32 cellular contexts compared by ENCODE assay signal in genomic region chr7:143104759-143105158, GRCh38. TPM values are rescaled to one million over a fixed set of nuclear protein-coding genes. Genes with fewer than 3 reads are reported as not detected.
"Had no signal": no experiment of that assay in that cellular context is flagged by ENCODE, and none has a peak within 500 bp of the region (broad histone marks: within the 10 kb centered on the region; RNA-seq: fewer than 3 reads in every experiment).

No MANE protein-coding gene starts in this region.

- H3K36me3 ChIP-seq: esophagus squamous epithelium, gastrocnemius medialis, neutrophil, spleen, thoracic aorta, tibial nerve, upper lobe of left lung had no signal

- FAIRE-seq: endothelial cell of umbilical vein, islet of Langerhans, urothelium cell line had no signal

- H3K4me1 ChIP-seq: esophagus squamous epithelium, gastrocnemius medialis, parathyroid adenoma, spleen, tibial nerve, upper lobe of left lung had no signal

- ATAC-seq: gastrocnemius medialis; left cardiac atrium; mucosa of descending colon; natural killer cell treated with Interleukin-12 subunit alpha and Interleukin-12 subunit beta and Interleukin-15 and Interleukin-18, amount 100 ng/mL, for 72 hours; stimulated activated naive B cell treated with anti-CD40 and anti-IgM and Interleukin-4, amounts not matched to agents 10 μg/mL and 1 μg/mL and 100 μg/mL, for 72 hours had no signal

- H3K27me3 ChIP-seq: esophagus squamous epithelium, gastrocnemius medialis, neutrophil, spleen, tibial nerve, upper lobe of left lung had no signal

- H3K9me3 ChIP-seq: gastrocnemius medialis, neutrophil had no signal

- H3K4me3 ChIP-seq: coronary artery, esophagus squamous epithelium, gastrocnemius medialis, mucosa of descending colon, skin epidermis, spleen, thoracic aorta, tibial nerve, upper lobe of left lung had no signal

- H3K27ac ChIP-seq: coronary artery, esophagus squamous epithelium, gastrocnemius medialis, neutrophil, parathyroid adenoma, skin epidermis, spleen, thoracic aorta, tibial nerve, upper lobe of left lung had no signal

- DNase-seq: dermis blood vessel endothelial cell; effector memory CD4-positive, alpha-beta T cell; esophagus squamous epithelium; gastrocnemius medialis; head of caudate nucleus; hippocampal formation; left cardiac atrium; mesenchymal stem cell; mucosa of descending colon; naive B cell; spleen; stimulated activated naive B cell treated with anti-CD40 and anti-IgM and Interleukin-4, amounts not matched to agents 10 μg/mL and 1 μg/mL and 100 μg/mL, for 72 hours; upper lobe of left lung had no signal

RNA-seq across cellular contexts. Expression of gene PIP, which starts 27.1 kb away (rescaled TPM):
- total RNA-seq: dermis blood vessel endothelial cell; endothelial cell of umbilical vein; epithelial cell of proximal tubule; esophagus squamous epithelium; gastrocnemius medialis; glomerular endothelial cell; kidney epithelial cell; left cardiac atrium; lung microvascular endothelial cell; mesothelial cell of epicardium; mucosa of descending colon; natural killer cell treated with Interleukin-12 subunit alpha and Interleukin-12 subunit beta and Interleukin-15 and Interleukin-18, amount 100 ng/mL, for 72 hours; neural crest cell; omental fat pad; progenitor cell of endocrine pancreas; spleen; tibial nerve had no signal
- polyA plus RNA-seq: endothelial cell of umbilical vein, spleen had no signal

RNA-seq across cellular contexts. Expression of gene OR6V1, which starts 52.6 kb away (rescaled TPM):
- total RNA-seq: dermis blood vessel endothelial cell; endothelial cell of umbilical vein; epithelial cell of proximal tubule; esophagus squamous epithelium; gastrocnemius medialis; glomerular endothelial cell; kidney epithelial cell; left cardiac atrium; lower leg skin; lung microvascular endothelial cell; mesothelial cell of epicardium; mucosa of descending colon; natural killer cell treated with Interleukin-12 subunit alpha and Interleukin-12 subunit beta and Interleukin-15 and Interleukin-18, amount 100 ng/mL, for 72 hours; neural crest cell; omental fat pad; progenitor cell of endocrine pancreas; spleen; thoracic aorta; tibial nerve; upper lobe of left lung had no signal
- polyA plus RNA-seq: endothelial cell of umbilical vein, spleen had no signal
